ENCODE assay signal across 10 cellular contexts in genomic region chr11:75773595-75774353, GRCh38. TPM values are rescaled to one million over a fixed set of nuclear protein-coding genes. Genes with fewer than 3 reads are reported as not detected.
DNase-seq lines count a peak whose midpoint lies in the region; ATAC-seq, FAIRE-seq and TF ChIP-seq lines count a peak whose summit lies in the region.
"Had no signal": no experiment of that assay in that cellular context is flagged by ENCODE, and none has a peak within 500 bp of the region (broad histone marks: within the 10 kb centered on the region; RNA-seq: fewer than 3 reads in every experiment).

No MANE protein-coding gene starts in this region.

- intact Hi-C loops in Right ventricle myocardium inferior (cut with DNase I) = no loop called here

- H3K36me3 ChIP-seq in smooth muscle cell (ENCODE audit: low read depth) (no peaks in the 10 kb centered on the region), SK-N-SH (replicated peaks in 1 of 2; ENCODE audit: control insufficient read depth in 1 of 2, insufficient read depth in 2 of 2, low read length in 1 of 2) (no peaks in the 10 kb centered on the region)

- peak; percentile 79 for DNase-seq in NAMALWA (ENCODE audit: low spot score)
- peak; percentile 72 for DNase-seq in naive B cell
- no peak for DNase-seq in frontal cortex (ENCODE audit: low spot score in 2 of 2)
- no peak for DNase-seq in smooth muscle cell (lab: John Stamatoyannopoulos, UW; ENCODE audit: unreplicated experiment)
- DNase-seq in Right ventricle myocardium inferior (ENCODE audit: missing footprints) = no peak
- DNase-seq in SK-N-SH = no peak

- CTCF ChIA-PET in SK-N-SH (lab: Yijun Ruan, JAX) = interaction anchor here (0.7 to 2.9 kb wide), 4 partner anchors 29 to 94 kb away, joined by 3 to 10 read pairs (median 3); no protein-coding TSS in a partner anchor

- no peaks in the 10 kb centered on the region for H3K9me3 ChIP-seq in smooth muscle cell (replicated peaks; ENCODE audit: low read depth)
- no peaks in the 10 kb centered on the region for H3K9me3 ChIP-seq in SK-N-SH

- no peak overlapping the region for H3K9ac ChIP-seq in smooth muscle cell (ENCODE audit: low read depth)
- H3K9ac ChIP-seq in SK-N-SH = no peak overlapping the region

- POLR2A ChIA-PET in SK-N-SH (lab: Yijun Ruan, JAX) = interaction anchor here (0.6 kb wide), 1 partner anchor 52 kb away, joined by 4 read pairs; no protein-coding TSS in a partner anchor

- H2AFZ ChIP-seq in smooth muscle cell (ENCODE audit: low read depth) (no peak overlapping the region), SK-N-SH (ENCODE audit: low read depth) (no peak overlapping the region)

- H3K4me2 ChIP-seq in smooth muscle cell (no peak overlapping the region), SK-N-SH (no peak overlapping the region)

- H3K4me3 ChIP-seq in smooth muscle cell (no peak overlapping the region), SK-N-SH (ENCODE audit: low read depth in 2 of 2, low read length in 1 of 2) (no peak overlapping the region)

- H4K20me1 ChIP-seq in smooth muscle cell (ENCODE audit: low read depth) (no peaks in the 10 kb centered on the region), SK-N-SH (ENCODE audit: insufficient read depth) (no peaks in the 10 kb centered on the region)

- 95% methylated on average over 5 of the region's 5 CpGs for WGBS in smooth muscle cell (ENCODE audit: low lambda C conversion rate)
- WGBS in SK-N-SH (ENCODE audit: low lambda C conversion rate) = 69% methylated on average over 3 of the region's 5 CpGs

- H3K79me2 ChIP-seq in smooth muscle cell (ENCODE audit: low read depth) (no peaks in the 10 kb centered on the region), SK-N-SH (ENCODE audit: insufficient read depth) (no peaks in the 10 kb centered on the region)

- TF ChIP-seq CTCF in smooth muscle cell (IDR thresholded peaks at IDR 0.05; ENCODE audit: borderline replicate concordance, insufficient read depth, poor library complexity, severe bottlenecking) (no peak), SK-N-SH (IDR thresholded peaks at IDR 0.05) (no peak)

- no peaks in the 10 kb centered on the region for H3K9me3 Mint-ChIP-seq in naive B cell

- H3K4me1 Mint-ChIP-seq in naive B cell = peaks cover 48 to 70% (median 49%) of the 10 kb centered on the region in 3 donors

- no peak for TF ChIP-seq RAD21 in SK-N-SH (IDR thresholded peaks at IDR 0.05; ENCODE audit: low read length)

- no peak for TF ChIP-seq EP300 in SK-N-SH (IDR thresholded peaks at IDR 0.05; ENCODE audit: borderline replicate concordance in 1 of 2, low read depth in 1 of 2, low read length in 1 of 2)

- no peak for FAIRE-seq in frontal cortex (lab: Jason Lieb, UNC)
- FAIRE-seq: colon had no signal

- peaks cover 0 to 7% of the 10 kb centered on the region in 2 donors for H3K36me3 Mint-ChIP-seq in naive B cell

- H3F3A ChIP-seq in smooth muscle cell (ENCODE audit: low read depth) = no peaks in the 10 kb centered on the region
- no peaks in the 10 kb centered on the region for H3F3A ChIP-seq in SK-N-SH (replicated peaks; ENCODE audit: insufficient read depth)

- H3K27me3 Mint-ChIP-seq in naive B cell = no peaks in the 10 kb centered on the region

- H3K4me3 Mint-ChIP-seq in naive B cell = peak overlapping the region in 7 of 8 donors; percentile 2 to 80 (median 37)

- H3K27ac Mint-ChIP-seq in naive B cell = peak overlapping the region; percentile 10 to 91 (median 74)

- H3K27ac ChIP-seq in smooth muscle cell (ENCODE audit: low read depth) = no peak overlapping the region
- no peak overlapping the region for H3K27ac ChIP-seq in SK-N-SH (ENCODE audit: low read depth in 2 of 2, low read length in 1 of 2)

- ATAC-seq in GM18868 (IDR thresholded peaks at IDR 0.05; ENCODE audit: unreplicated experiment) (peak; percentile 89), HG02571 (IDR thresholded peaks at IDR 0.05; ENCODE audit: unreplicated experiment) (peak; percentile 78), naive B cell (ENCODE audit: low read depth in 2 of 2) (peak; percentile 88 to 90), Right ventricle myocardium inferior (no peak)

- H3K4me1 ChIP-seq in smooth muscle cell (ENCODE audit: low read depth) (peaks cover 7% of the 10 kb centered on the region), SK-N-SH (ENCODE audit: control insufficient read depth in 1 of 2, insufficient read depth in 2 of 2, low read depth in 1 of 2, low read length in 1 of 2) (peaks cover 0 to 10% of the 10 kb centered on the region in 2 experiments; a peak in 1 of 4 replicates)

- peaks cover 23% of the 10 kb centered on the region for H3K27me3 ChIP-seq in smooth muscle cell (ENCODE audit: low read depth)
- H3K27me3 ChIP-seq in SK-N-SH (ENCODE audit: insufficient read depth) = peaks cover 7% of the 10 kb centered on the region

- H3K9me2 ChIP-seq in SK-N-SH = no peaks in the 10 kb centered on the region

TF ChIP-seq in SK-N-SH, 30 proteins besides CTCF, POLR2A, EP300 and RAD21:
- TF ChIP-seq, protein P1, sequence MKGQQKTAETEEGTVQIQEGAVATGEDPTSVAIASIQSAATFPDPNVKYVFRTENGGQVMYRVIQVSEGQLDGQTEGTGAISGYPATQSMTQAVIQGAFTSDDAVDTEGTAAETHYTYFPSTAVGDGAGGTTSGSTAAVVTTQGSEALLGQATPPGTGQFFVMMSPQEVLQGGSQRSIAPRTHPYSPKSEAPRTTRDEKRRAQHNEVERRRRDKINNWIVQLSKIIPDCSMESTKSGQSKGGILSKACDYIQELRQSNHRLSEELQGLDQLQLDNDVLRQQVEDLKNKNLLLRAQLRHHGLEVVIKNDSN (IDR thresholded peaks at IDR 0.05; ENCODE audit: borderline replicate concordance, low read depth) = no peak
- TF ChIP-seq USF2 (IDR thresholded peaks at IDR 0.05; ENCODE audit: borderline replicate concordance, low read depth, low read length) (no peak), IRF3 (IDR thresholded peaks at IDR 0.05; ENCODE audit: low read depth, low read length) (no peak)

RNA-seq across cellular contexts. Expression of gene DGAT2, which starts 5.2 kb away (rescaled TPM):
- polyA plus RNA-seq in naive B cell (ENCODE audit: low read depth in 6 of 6) (10 to 100 TPM in 2 of 6 donors, 1 to 10 TPM in 4; 3.1 to 14.6 (median 7.6) TPM), smooth muscle cell (1.5 and 1.8 TPM in 2 replicates), SK-N-SH (2012; rRNA removed) (1.1 and 1.4 TPM in 2 replicates)
- total RNA-seq in frontal cortex (4.1 TPM), smooth muscle cell (3.5 and 3.7 TPM in 2 replicates), Right ventricle myocardium inferior (25.5 TPM)
- 0.88 and 1.3 TPM in 2 replicates for polyA plus RNA-seq in SK-N-SH (2012; cell fraction: cytosol; rRNA removed)
- 0.87 and 0.93 TPM in 2 replicates for polyA plus RNA-seq in SK-N-SH (2012; cell fraction: nucleus; rRNA removed)

RNA-seq across cellular contexts. Expression of gene UVRAG, which starts 41.2 kb away (rescaled TPM):
- polyA plus RNA-seq in naive B cell (ENCODE audit: low read depth in 6 of 6) = 10 to 100 TPM; 39.6 to 94.0 (median 70.8) TPM
- 35.9 TPM for total RNA-seq in frontal cortex
- total RNA-seq in smooth muscle cell = 20.2 and 22.6 TPM in 2 replicates
- polyA plus RNA-seq in smooth muscle cell = 12.9 and 18.1 TPM in 2 replicates
- total RNA-seq in Right ventricle myocardium inferior = 15.1 TPM
- 5.8 and 7.7 TPM in 2 replicates for polyA plus RNA-seq in SK-N-SH (2012; rRNA removed)
- polyA plus RNA-seq in SK-N-SH (2012; cell fraction: cytosol; rRNA removed) = 7.4 and 7.8 TPM in 2 replicates
- polyA plus RNA-seq in SK-N-SH (2012; cell fraction: nucleus; rRNA removed) = 9.6 and 11.4 TPM in 2 replicates

RNA-seq across cellular contexts. Expression of gene MOGAT2, which starts 56.1 kb away (rescaled TPM):
- polyA plus RNA-seq in naive B cell (ENCODE audit: low read depth in 6 of 6) (not detected), smooth muscle cell (not detected in 2 replicates), SK-N-SH (2012; rRNA removed) (0.03 TPM in 1 of 2 replicates, not detected in the other)
- total RNA-seq in frontal cortex (not detected), smooth muscle cell (not detected in 2 replicates), Right ventricle myocardium inferior (0.22 TPM)
- not detected in 2 replicates for polyA plus RNA-seq in SK-N-SH (2012; cell fraction: cytosol; rRNA removed)
- 0.04 TPM in 2 replicates for polyA plus RNA-seq in SK-N-SH (2012; cell fraction: nucleus; rRNA removed)
- total RNA-seq: pulmonary artery endothelial cell had no signal

Comparison
In these comparisons a context has a peak if more than half of its experiments do, and no peak if none do; other contexts are left out.
1. DNase-seq: peak in NAMALWA (single experiment) and naive B cell (single experiment); none in frontal cortex (0 of 2), smooth muscle cell (single experiment), Right ventricle myocardium inferior (single experiment) and SK-N-SH (single experiment).